9 cellular contexts compared by ENCODE assay signal in genomic region chr9:76438841-76439588, GRCh38. TPM values are rescaled to one million over a fixed set of nuclear protein-coding genes. Genes with fewer than 3 reads are reported as not detected.
DNase-seq lines count a peak whose midpoint lies in the region; ATAC-seq lines count a peak whose summit lies in the region.
"Had no signal": no experiment of that assay in that cellular context is flagged by ENCODE, and none has a peak within 500 bp of the region (broad histone marks: within the 10 kb centered on the region; RNA-seq: fewer than 3 reads in every experiment).

No MANE protein-coding gene starts in this region.

- H3K27me3 Mint-ChIP-seq in activated CD8-positive, alpha-beta memory T cell treated with anti-CD3 and anti-CD28 coated beads, Interleukin-2, amount 10 ng/mL, durations not matched to agents 7 days and 5 days = no peaks in the 10 kb centered on the region
- peaks cover 0 to 3% (median 2%) of the 10 kb centered on the region in 5 donors for H3K27me3 Mint-ChIP-seq in naive thymus-derived CD8-positive, alpha-beta T cell
- H3K27me3 Mint-ChIP-seq: activated naive CD4-positive, alpha-beta T cell treated with anti-CD3 and anti-CD28 coated beads, Interleukin-2, amount 50 U/mL, for 24 hours had no signal

- POLR2A ChIA-PET in naive thymus-derived CD8-positive, alpha-beta T cell (lab: Charles Lee) = interaction anchor here (0.7 kb wide), 1 partner anchor 176 kb away, joined by 3 read pairs; no protein-coding TSS in a partner anchor

- peaks cover 57% of the 10 kb centered on the region for H3K4me1 Mint-ChIP-seq in activated CD8-positive, alpha-beta memory T cell treated with anti-CD3 and anti-CD28 coated beads, Interleukin-2, amount 10 ng/mL, durations not matched to agents 7 days and 5 days
- no peaks in the 10 kb centered on the region for H3K4me1 Mint-ChIP-seq in naive thymus-derived CD8-positive, alpha-beta T cell

- no peak for DNase-seq in activated CD8-positive, alpha-beta memory T cell treated with anti-CD3 and anti-CD28 coated beads, Interleukin-2, amount 10 ng/mL, durations not matched to agents 7 days and 5 days
- no peak for DNase-seq in activated CD8-positive, alpha-beta memory T cell treated with anti-CD3 and anti-CD28 coated beads, Interleukin-2, amount 50 U/mL, for 4 hours
- DNase-seq in kidney glomerular epithelial cell (lab: John Stamatoyannopoulos, UW) (peak; percentile 19), mesenteric fat pad (ENCODE audit: low spot score) (no peak), NCI-H128 (lab: John Stamatoyannopoulos, UW; ENCODE audit: unreplicated experiment) (no peak)
- no peak for DNase-seq in naive thymus-derived CD8-positive, alpha-beta T cell

- H3K36me3 Mint-ChIP-seq in activated CD8-positive, alpha-beta memory T cell treated with anti-CD3 and anti-CD28 coated beads, Interleukin-2, amount 10 ng/mL, durations not matched to agents 7 days and 5 days = peaks cover 10% of the 10 kb centered on the region
- no peaks in the 10 kb centered on the region for H3K36me3 Mint-ChIP-seq in naive thymus-derived CD8-positive, alpha-beta T cell
- H3K36me3 Mint-ChIP-seq: activated naive CD4-positive, alpha-beta T cell treated with anti-CD3 and anti-CD28 coated beads, Interleukin-2, amount 50 U/mL, for 24 hours had no signal

- CTCF ChIA-PET in activated CD8-positive, alpha-beta memory T cell treated with anti-CD3 and anti-CD28 coated beads, Interleukin-2, amount 10 ng/mL, durations not matched to agents 7 days and 5 days (lab: Charles Lee) = interaction anchor here (0.6 to 2.3 kb wide), 8 partner anchors 14 to 715 kb away, joined by 3 to 10 read pairs (median 4); partner anchors contain the start of genes GCNT1 and RFK

- H3K27ac Mint-ChIP-seq in activated CD8-positive, alpha-beta memory T cell treated with anti-CD3 and anti-CD28 coated beads, Interleukin-2, amount 10 ng/mL, durations not matched to agents 7 days and 5 days = peak overlapping the region; percentile 74
- no peak overlapping the region for H3K27ac Mint-ChIP-seq in naive thymus-derived CD8-positive, alpha-beta T cell
- H3K27ac Mint-ChIP-seq: activated naive CD4-positive, alpha-beta T cell treated with anti-CD3 and anti-CD28 coated beads, Interleukin-2, amount 50 U/mL, for 24 hours had no signal

- H3K4me3 Mint-ChIP-seq in activated CD8-positive, alpha-beta memory T cell treated with anti-CD3 and anti-CD28 coated beads, Interleukin-2, amount 10 ng/mL, durations not matched to agents 7 days and 5 days = no peak overlapping the region
- H3K4me3 Mint-ChIP-seq in naive thymus-derived CD8-positive, alpha-beta T cell = no peak overlapping the region
- H3K4me3 Mint-ChIP-seq: activated naive CD4-positive, alpha-beta T cell treated with anti-CD3 and anti-CD28 coated beads, Interleukin-2, amount 50 U/mL, for 24 hours had no signal

- peaks cover 2% of the 10 kb centered on the region for H3K9me3 Mint-ChIP-seq in activated CD8-positive, alpha-beta memory T cell treated with anti-CD3 and anti-CD28 coated beads, Interleukin-2, amount 10 ng/mL, durations not matched to agents 7 days and 5 days (ENCODE audit: low read depth)
- H3K9me3 Mint-ChIP-seq in naive thymus-derived CD8-positive, alpha-beta T cell = no peaks in the 10 kb centered on the region
- H3K9me3 Mint-ChIP-seq: activated naive CD4-positive, alpha-beta T cell treated with anti-CD3 and anti-CD28 coated beads, Interleukin-2, amount 50 U/mL, for 24 hours had no signal

- peak; percentile 27 for ATAC-seq in activated CD8-positive, alpha-beta memory T cell treated with anti-CD3 and anti-CD28 coated beads, Interleukin-2, amount 10 ng/mL, durations not matched to agents 7 days and 5 days
- ATAC-seq in GM21529 (IDR thresholded peaks at IDR 0.05; ENCODE audit: unreplicated experiment) (peak; percentile 80), HG03175 (IDR thresholded peaks at IDR 0.05; ENCODE audit: unreplicated experiment) (peak; percentile 62)
- no peak for ATAC-seq in naive thymus-derived CD8-positive, alpha-beta T cell

RNA-seq across cellular contexts. Expression of gene GCNT1, which starts 20.0 kb away (rescaled TPM):
- total RNA-seq in activated CD8-positive, alpha-beta memory T cell treated with anti-CD3 and anti-CD28 coated beads, Interleukin-2, amount 10 ng/mL, durations not matched to agents 7 days and 5 days = 10 to 100 TPM; 23.0 to 25.0 TPM
- 15.3 TPM for total RNA-seq in mesenteric fat pad
- 1 to 10 TPM; 2.3 to 3.4 TPM for total RNA-seq in naive thymus-derived CD8-positive, alpha-beta T cell
- 1 to 10 TPM in 1 of 3 donors, under 1 TPM in 2; 0.25 to 4.0 (median 0.60) TPM for polyA plus RNA-seq in naive thymus-derived CD8-positive, alpha-beta T cell

RNA-seq across cellular contexts. Expression of gene RFK, which starts 44.8 kb away (rescaled TPM):
- total RNA-seq in activated CD8-positive, alpha-beta memory T cell treated with anti-CD3 and anti-CD28 coated beads, Interleukin-2, amount 10 ng/mL, durations not matched to agents 7 days and 5 days = 10 to 100 TPM; 17.0 to 19.0 TPM
- 17.3 TPM for total RNA-seq in mesenteric fat pad
- 10 to 100 TPM; 13.2 to 14.0 TPM for total RNA-seq in naive thymus-derived CD8-positive, alpha-beta T cell
- polyA plus RNA-seq in naive thymus-derived CD8-positive, alpha-beta T cell = 10 to 100 TPM; 18.9 to 24.1 (median 24.1) TPM

Comparison
In these comparisons a context has a peak if more than half of its experiments do, and no peak if none do; other contexts are left out.
1. ATAC-seq: peak in activated CD8-positive, alpha-beta memory T cell treated with anti-CD3 and anti-CD28 coated beads, Interleukin-2, amount 10 ng/mL, durations not matched to agents 7 days and 5 days (single experiment), GM21529 (single experiment) and HG03175 (single experiment); none in naive thymus-derived CD8-positive, alpha-beta T cell (0 of 2).